In genomic region chr5:55226027-55226933, GRCh38 we compare ENCODE assay signal across 8 cellular contexts. TPM values are rescaled to one million over a fixed set of nuclear protein-coding genes. Genes with fewer than 3 reads are reported as not detected.
DNase-seq lines count a peak whose midpoint lies in the region; ATAC-seq and TF ChIP-seq lines count a peak whose summit lies in the region.

No MANE protein-coding gene starts in this region.

- peak overlapping the region; percentile 47 to 77 (median 53) for H3K4me3 Mint-ChIP-seq in T-cell

- no peaks in the 10 kb centered on the region for H4K20me1 ChIP-seq in mammary epithelial cell (ENCODE audit: insufficient read depth, low read length)

- dilution Hi-C loops in mammary epithelial cell (cut with HindIII; ENCODE audit: low sequenced_read_pairs), result no loop called here

- H3K4me1 Mint-ChIP-seq in T-cell, result peaks cover 38 to 43% (median 43%) of the 10 kb centered on the region in 3 donors

- 49% methylated on average over 9 of the region's 54 CpGs for WGBS in mammary epithelial cell (ENCODE audit: low coverage, missing lambda C conversion rate)

- no TSS peak for BruUV-seq in mammary epithelial cell (replicated peaks; lab: Mats Ljungman, UMichigan)

- peaks cover 85 to 86% of the 10 kb centered on the region in 2 donors for H3K27me3 Mint-ChIP-seq in T-cell

- H3K27ac ChIP-seq in mammary epithelial cell (ENCODE audit: insufficient read depth, low read depth, low read length) (no peak overlapping the region), left lung (no peak overlapping the region)

- ATAC-seq in HG02610 (IDR thresholded peaks at IDR 0.05; ENCODE audit: unreplicated experiment) (peak; percentile 52), T-cell (replicated peaks in 1 of 4) (peak; percentile 40 to 66 (median 50)), left lung (peak; percentile 57)

- TF ChIP-seq CTCF in mammary epithelial cell (conservative IDR thresholded peaks at IDR 0.05 in 1 of 2, IDR thresholded peaks at IDR 0.05 in 1 of 2; ENCODE audit: extremely low read depth in 1 of 2, insufficient read depth in 1 of 2, low read depth in 1 of 2, low read length in 2 of 2) (peak; percentile 56 to 81), left lung (IDR thresholded peaks at IDR 0.05) (peak in 1 of 2 donors; percentile 12)

- POLR2A ChIA-PET in T-cell (lab: Charles Lee), result no interaction called here

- H3K9ac ChIP-seq in mammary epithelial cell (ENCODE audit: insufficient read depth, low read length), result no peak overlapping the region

- H2AFZ ChIP-seq in mammary epithelial cell (ENCODE audit: low read depth, low read length), result peak overlapping the region; percentile 97

- H3K36me3 Mint-ChIP-seq in T-cell, result no peaks in the 10 kb centered on the region

- peak overlapping the region; percentile 58 to 65 (median 64) for H3K4me3 ChIP-seq in mammary epithelial cell (replicated peaks in 1 of 3; ENCODE audit: insufficient read depth in 1 of 3, low read depth in 2 of 3, low read length in 3 of 3)
- H3K4me3 ChIP-seq in left lung, result peak overlapping the region; percentile 6 to 23

- no peak overlapping the region for H3K27ac Mint-ChIP-seq in T-cell

- no peaks in the 10 kb centered on the region for H3K9me3 ChIP-seq in mammary epithelial cell (replicated peaks; ENCODE audit: insufficient read depth, low read length)
- H3K9me3 ChIP-seq in left lung, result no peaks in the 10 kb centered on the region

- no peaks in the 10 kb centered on the region for H3K9me3 Mint-ChIP-seq in T-cell

- H3K27me3 ChIP-seq in mammary epithelial cell (ENCODE audit: insufficient read depth, low read length) (no peaks in the 10 kb centered on the region), left lung (peaks cover 100% of the 10 kb centered on the region in 2 donors)

- H3K4me1 ChIP-seq in mammary epithelial cell (ENCODE audit: insufficient read depth, low read length), result peaks cover 13% of the 10 kb centered on the region
- H3K4me1 ChIP-seq in left lung, result peaks cover under 1 to 30% of the 10 kb centered on the region in 2 donors

- CTCF ChIA-PET in T-cell (lab: Charles Lee) (interaction anchor here in 1 of 2 donors (0.5 kb wide), 1 partner anchor 18 kb away, joined by 5 read pairs; no protein-coding TSS in a partner anchor), mammary epithelial cell (lab: Charles Lee; ENCODE audit: low non-redundant PET) (interaction anchor here (0.7 kb wide), 1 partner anchor 76 kb away, joined by 8 read pairs; no protein-coding TSS in a partner anchor)

- H3K36me3 ChIP-seq in mammary epithelial cell (ENCODE audit: insufficient read depth, low read length) (no peaks in the 10 kb centered on the region), left lung (no peaks in the 10 kb centered on the region)

- H3K4me2 ChIP-seq in mammary epithelial cell (ENCODE audit: insufficient read depth, low read depth, low read length), result peak overlapping the region; percentile 96

- intact Hi-C loops in mammary epithelial cell (cut with micrococcal nuclease), result loop anchor here (5.0 kb wide), 1 partner anchor 466 kb away; no protein-coding TSS in a partner anchor
- intact Hi-C loops in left lung (cut with DNase I), result no loop called here

- in situ Hi-C loops in mammary epithelial cell (cut with MboI; ENCODE audit: low sequenced_read_pairs in 2 of 2), result no loop called here

- H3K79me2 ChIP-seq in mammary epithelial cell (ENCODE audit: insufficient read depth, low read length), result no peaks in the 10 kb centered on the region

- peak; percentile 75 for DNase-seq in NCI-H1436 (lab: John Stamatoyannopoulos, UW)
- no peak for DNase-seq in NCI-H1436 treated with DMSO at 0.1 percent for 48 hours (lab: John Stamatoyannopoulos, UW)
- DNase-seq in NCI-H1092 treated with DMSO at 0.1 percent for 48 hours (lab: John Stamatoyannopoulos, UW), result peak; percentile 66
- DNase-seq in T-cell, result peak in 5 of 34 experiments; percentile 6 to 40 (median 25)
- DNase-seq in mammary epithelial cell, result peak; percentile 53
- DNase-seq in left lung, result no peak
- peak; percentile 30 for DNase-seq in stimulated activated naive CD4-positive, alpha-beta T cell treated with Interleukin-2 at 50 U/mL for 16 hours (lab: John Stamatoyannopoulos, UW)

RNA-seq across cellular contexts. Expression of gene MCIDAS, which starts 0.8 kb away (rescaled TPM):
- total RNA-seq in T-cell (not detected), mammary epithelial cell (under 1 TPM; 0.33 to 0.92 TPM), left lung (not detected)
- polyA plus RNA-seq in mammary epithelial cell, result 0.42 TPM
- not detected for polyA minus RNA-seq in mammary epithelial cell

RNA-seq across cellular contexts. Expression of gene CCNO, which starts 7.1 kb away (rescaled TPM):
- total RNA-seq in T-cell (under 1 TPM in 1 of 5 donors, not detected in 4; 0.20 TPM), mammary epithelial cell (1 to 10 TPM; 2.7 to 8.8 TPM), left lung (1 to 10 TPM in 1 of 2 donors, under 1 TPM in 1; 0.23 to 1.1 TPM)
- 3.0 TPM for polyA plus RNA-seq in mammary epithelial cell
- polyA minus RNA-seq in mammary epithelial cell, result 0.31 TPM

RNA-seq across cellular contexts. Expression of gene CDC20B, which starts 53.3 kb away (rescaled TPM):
- total RNA-seq in T-cell (not detected), mammary epithelial cell (not detected), left lung (not detected)
- polyA plus RNA-seq in mammary epithelial cell, result 0.05 TPM
- polyA minus RNA-seq in mammary epithelial cell, result not detected

Comparison
In these comparisons a context has a peak if more than half of its experiments do, and no peak if none do; other contexts are left out.
1. DNase-seq: peak in NCI-H1436 (single experiment), NCI-H1092 treated with DMSO at 0.1 percent for 48 hours (single experiment), mammary epithelial cell (single experiment) and stimulated activated naive CD4-positive, alpha-beta T cell treated with Interleukin-2 at 50 U/mL for 16 hours (single experiment); none in NCI-H1436 treated with DMSO at 0.1 percent for 48 hours (single experiment) and left lung (0 of 2).
2. Peak in every context shown above with its lines, with median percentiles within 50 percentile points of each other: ATAC-seq.